ENCODE assay signal across 8 cellular contexts in genomic region chr5:54520438-54520846, GRCh38. TPM values are rescaled to one million over a fixed set of nuclear protein-coding genes. Genes with fewer than 3 reads are reported as not detected.
DNase-seq lines count a peak whose midpoint lies in the region; ATAC-seq and TF ChIP-seq lines count a peak whose summit lies in the region.

No MANE protein-coding gene starts in this region.

- TF ChIP-seq POLR2A in gastroesophageal sphincter (IDR thresholded peaks at IDR 0.05): no peak

- H3K4me1 ChIP-seq in gastroesophageal sphincter (peaks cover 7 to 80% (median 25%) of the 10 kb centered on the region in 3 donors), psoas muscle (peaks cover 56% of the 10 kb centered on the region)

- peaks cover 0 to 3% of the 10 kb centered on the region in 2 donors for H3K36me3 ChIP-seq in gastroesophageal sphincter
- no peaks in the 10 kb centered on the region for H3K36me3 ChIP-seq in psoas muscle (ENCODE audit: insufficient read depth in 1 of 2, low read depth in 1 of 2)

- H3K9me3 ChIP-seq in gastroesophageal sphincter (no peaks in the 10 kb centered on the region), psoas muscle (no peaks in the 10 kb centered on the region)

- no peak for TF ChIP-seq CTCF in WI38 (IDR thresholded peaks at IDR 0.05; ENCODE audit: low read depth, low read length)
- no peak for TF ChIP-seq CTCF in gastroesophageal sphincter (IDR thresholded peaks at IDR 0.05)
- TF ChIP-seq CTCF in psoas muscle (IDR thresholded peaks at IDR 0.05): no peak

- no peaks in the 10 kb centered on the region for H3K27me3 ChIP-seq in gastroesophageal sphincter
- H3K27me3 ChIP-seq in psoas muscle (ENCODE audit: insufficient read depth in 3 of 3, low read length in 2 of 3): no peaks in the 10 kb centered on the region

- intact Hi-C loops in psoas muscle (cut with DNase I): no loop called here

- H3K27me3 Mint-ChIP-seq in T-helper 2 cell treated with Interferon-gamma antibody and Interleukin-4, amounts not matched to agents 5 μg/mL and 100 μg/mL, for 36 hours (ENCODE audit: low read depth): peaks cover 17% of the 10 kb centered on the region

- peaks cover 50% of the 10 kb centered on the region for H3K4me1 Mint-ChIP-seq in T-helper 2 cell treated with Interferon-gamma antibody and Interleukin-4, amounts not matched to agents 5 μg/mL and 100 μg/mL, for 36 hours (ENCODE audit: low read depth)

- DNase-seq in T-helper 2 cell treated with Interferon-gamma antibody and Interleukin-4, amounts not matched to agents 5 μg/mL and 100 μg/mL, for 36 hours (ENCODE audit: low spot score): no peak
- DNase-seq in T-helper 2 cell: no peak
- DNase-seq in psoas muscle: no peak
- no peak for DNase-seq in RKO (ENCODE audit: low spot score)
- no peak for DNase-seq in NCI-H526 treated with DMSO at 0.1 percent for 48 hours (lab: John Stamatoyannopoulos, UW)

- H3K4me3 Mint-ChIP-seq in T-helper 2 cell treated with Interferon-gamma antibody and Interleukin-4, amounts not matched to agents 5 μg/mL and 100 μg/mL, for 36 hours: peak overlapping the region; percentile 86

- H3K4me3 ChIP-seq in WI38 (ENCODE audit: low read depth, low read length) (peak overlapping the region; percentile 77), gastroesophageal sphincter (peak overlapping the region; percentile 91 to 100), psoas muscle (peak overlapping the region; percentile 99)

- ATAC-seq in gastroesophageal sphincter (no peak), psoas muscle (no peak), HG03469 (IDR thresholded peaks at IDR 0.05; ENCODE audit: unreplicated experiment) (no peak)

- H3K27ac ChIP-seq in gastroesophageal sphincter (peak overlapping the region; percentile 12 to 98 (median 97)), psoas muscle (peak overlapping the region; percentile 53)

- H3K27ac Mint-ChIP-seq in T-helper 2 cell treated with Interferon-gamma antibody and Interleukin-4, amounts not matched to agents 5 μg/mL and 100 μg/mL, for 36 hours: no peak overlapping the region

- no peak for TF ChIP-seq EP300 in gastroesophageal sphincter (IDR thresholded peaks at IDR 0.05)

- H3K9me3 Mint-ChIP-seq in T-helper 2 cell treated with Interferon-gamma antibody and Interleukin-4, amounts not matched to agents 5 μg/mL and 100 μg/mL, for 36 hours: no peaks in the 10 kb centered on the region

- 4 to 48% methylated on average over 4 to 6 of the region's 7 CpGs for WGBS in gastroesophageal sphincter (ENCODE audit: low coverage in 1 of 2), 2 donors
- 5 to 17% (median 5%) methylated on average over 7 of the region's 7 CpGs for WGBS in psoas muscle, 3 donors

- H3K36me3 Mint-ChIP-seq in T-helper 2 cell treated with Interferon-gamma antibody and Interleukin-4, amounts not matched to agents 5 μg/mL and 100 μg/mL, for 36 hours (ENCODE audit: low read depth): peaks cover 48% of the 10 kb centered on the region

RNA-seq across cellular contexts. Expression of gene SNX18, which starts 2.9 kb away (rescaled TPM):
- total RNA-seq in gastroesophageal sphincter (10 to 100 TPM; 34.9 to 65.7 (median 49.2) TPM), psoas muscle (10 to 100 TPM in 3 of 4 donors, 1 to 10 TPM in 1; 9.1 to 13.0 (median 10.7) TPM)
- 1 to 10 TPM; 3.9 to 6.9 (median 4.5) TPM for polyA plus RNA-seq in psoas muscle
